23 cellular contexts compared by ENCODE assay signal in the genomic region with DNA sequence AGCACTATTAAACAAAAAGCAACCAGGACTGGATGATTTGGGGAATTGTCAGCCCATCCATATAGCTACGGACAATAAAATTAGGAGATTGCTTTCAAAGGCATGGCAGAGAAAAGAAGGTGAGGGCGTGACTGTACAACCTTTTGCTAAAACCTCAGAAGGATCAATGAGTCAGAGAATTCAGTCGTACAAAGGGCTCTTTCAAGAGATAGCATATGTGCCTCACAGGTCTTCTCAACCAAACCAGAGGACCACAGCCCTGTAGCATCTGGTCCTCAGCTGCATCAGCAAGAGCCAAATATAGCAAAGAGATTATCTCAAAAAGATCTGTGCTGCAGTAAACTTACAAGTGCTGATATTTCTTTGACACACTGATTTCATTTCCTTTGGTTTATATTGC.
"Had no signal": no experiment of that assay in that cellular context is flagged by ENCODE, and none has a peak within 500 bp of the region (broad histone marks: within the 10 kb centered on the region; RNA-seq: fewer than 3 reads in every experiment).

No MANE protein-coding gene starts in this region.

- H3K9me3 ChIP-seq: MG63 had no signal

- H3K27ac ChIP-seq: HL-60, RWPE1 had no signal

- H3K9ac ChIP-seq: SK-N-SH had no signal

- H3K4me2 ChIP-seq: SK-N-SH had no signal

- DNase-seq: KBM-7; MG63; NCI-H1092 treated with DMSO at 0.1 percent for 48 hours; NCI-H1436; NCI-H187; NCI-H2029; NCI-H2081 treated with DMSO at 0.1 percent for 48 hours; NCI-H2171; NCI-H226; NCI-H446; NCI-H510A; NCI-H524 treated with DMSO at 0.1 percent for 48 hours; NCI-H69; NCI-H774; NK-92 treated with Interleukin-12 subunit alpha and Interleukin-12 subunit beta, amount 100 ng/mL, for 24 hours; PC-3; SHP77; SK-N-SH; SW 1271; T-helper 1 cell had no signal

- H3K36me3 ChIP-seq: MG63 had no signal

- ATAC-seq: Panc1, PC-3 had no signal

- H3K4me3 ChIP-seq: MG63 had no signal

- H3K27me3 ChIP-seq: MG63 had no signal
